In genomic region chr3:153319691-153320552, GRCh38 we compare ENCODE assay signal across 11 cellular contexts.
A peak's percentile ranks its signal among the peaks of the same experiment; 100 is the strongest.
DNase-seq lines count a peak whose midpoint lies in the region; ATAC-seq and TF ChIP-seq lines count a peak whose summit lies in the region.
"Had no signal": no experiment of that assay in that cellular context is flagged by ENCODE, and none has a peak within 500 bp of the region (broad histone marks: within the 10 kb centered on the region; RNA-seq: fewer than 3 reads in every experiment).

No MANE protein-coding gene starts in this region.

- H3K36me3 ChIP-seq in CD4-positive, alpha-beta memory T cell (ENCODE audit: insufficient read depth, low read length): no peaks in the 10 kb centered on the region
- H3K36me3 ChIP-seq in trophoblast cell (ENCODE audit: control insufficient read depth in 1 of 2, insufficient read depth in 2 of 2, low read length in 2 of 2): no peaks in the 10 kb centered on the region

- no peak overlapping the region for H3K18ac ChIP-seq in trophoblast cell (ENCODE audit: low read length)

- H3K27ac Mint-ChIP-seq in CD4-positive, alpha-beta memory T cell: no peak overlapping the region
- H3K27ac Mint-ChIP-seq in activated naive CD8-positive, alpha-beta T cell treated with anti-CD3 and anti-CD28 coated beads for 36 hours: peak overlapping the region; percentile 84
- peak overlapping the region; percentile 43 for H3K27ac Mint-ChIP-seq in nephron progenitor cell
- H3K27ac Mint-ChIP-seq: brain had no signal

- no peak overlapping the region for H3K4me3 ChIP-seq in CD4-positive, alpha-beta memory T cell (ENCODE audit: low read length in 2 of 2)
- H3K4me3 ChIP-seq in trophoblast cell (ENCODE audit: low read depth, low read length): no peak overlapping the region

- ATAC-seq in GM21723 (IDR thresholded peaks at IDR 0.05; ENCODE audit: unreplicated experiment): peak; percentile 45
- no peak for ATAC-seq in HG03196 (IDR thresholded peaks at IDR 0.05; ENCODE audit: unreplicated experiment)
- no peak for ATAC-seq in HG02759 (IDR thresholded peaks at IDR 0.05; ENCODE audit: unreplicated experiment)
- ATAC-seq in HG02973 (IDR thresholded peaks at IDR 0.05; ENCODE audit: unreplicated experiment): no peak

- TF ChIP-seq CTCF in nephron progenitor cell (IDR thresholded peaks at IDR 0.05): no peak

- no peak overlapping the region for H2AK5ac ChIP-seq in trophoblast cell (ENCODE audit: low read length)

- H3K4me3 Mint-ChIP-seq in CD4-positive, alpha-beta memory T cell: peak overlapping the region in 5 of 8 donors; percentile 13 to 59 (median 52)
- peak overlapping the region; percentile 52 for H3K4me3 Mint-ChIP-seq in activated naive CD8-positive, alpha-beta T cell treated with anti-CD3 and anti-CD28 coated beads for 36 hours
- no peak overlapping the region for H3K4me3 Mint-ChIP-seq in nephron progenitor cell
- H3K4me3 Mint-ChIP-seq: brain, H9 had no signal

- no peak overlapping the region for H4K91ac ChIP-seq in trophoblast cell (ENCODE audit: low read depth, low read length)

- no peak overlapping the region for H3K14ac ChIP-seq in trophoblast cell (ENCODE audit: low read length)

- no peaks in the 10 kb centered on the region for H3K9me3 ChIP-seq in CD4-positive, alpha-beta memory T cell (ENCODE audit: control insufficient read depth in 1 of 2, low read length in 2 of 2)
- no peaks in the 10 kb centered on the region for H3K9me3 ChIP-seq in trophoblast cell (ENCODE audit: insufficient read depth, low read depth, low read length)

- no peaks in the 10 kb centered on the region for H3K27me3 Mint-ChIP-seq in CD4-positive, alpha-beta memory T cell
- H3K27me3 Mint-ChIP-seq in activated naive CD8-positive, alpha-beta T cell treated with anti-CD3 and anti-CD28 coated beads for 36 hours: no peaks in the 10 kb centered on the region
- peaks cover 10% of the 10 kb centered on the region for H3K27me3 Mint-ChIP-seq in nephron progenitor cell (ENCODE audit: low read depth, poor library complexity)

- no peak overlapping the region for H3K27ac ChIP-seq in CD4-positive, alpha-beta memory T cell (ENCODE audit: low read depth, low read length)
- H3K27ac ChIP-seq in trophoblast cell (ENCODE audit: low read depth, low read length): no peak overlapping the region

- no peaks in the 10 kb centered on the region for H3K79me2 ChIP-seq in trophoblast cell (ENCODE audit: control insufficient read depth, insufficient read depth, low read length, poor library complexity)

- POLR2A ChIA-PET in CD4-positive, alpha-beta memory T cell (lab: Charles Lee; ENCODE audit: partially characterized antibody): no interaction called here

- WGBS in trophoblast cell (ENCODE audit: extremely low coverage, insufficient coverage, insufficient read length): no CpG with 5 or more reads among the region's 2 CpGs

- peaks cover 7 to 12% (median 10%) of the 10 kb centered on the region in 4 donors for H3K4me1 Mint-ChIP-seq in CD4-positive, alpha-beta memory T cell
- H3K4me1 Mint-ChIP-seq in activated naive CD8-positive, alpha-beta T cell treated with anti-CD3 and anti-CD28 coated beads for 36 hours: peaks cover 18% of the 10 kb centered on the region
- H3K4me1 Mint-ChIP-seq in nephron progenitor cell: no peaks in the 10 kb centered on the region
- H3K4me1 Mint-ChIP-seq: H9 had no signal

- no peak overlapping the region for H2BK12ac ChIP-seq in trophoblast cell (ENCODE audit: low read length)

- H3K4me1 ChIP-seq in CD4-positive, alpha-beta memory T cell (ENCODE audit: insufficient read depth, low read length): no peaks in the 10 kb centered on the region
- H3K4me1 ChIP-seq in trophoblast cell (ENCODE audit: control insufficient read depth in 1 of 2, insufficient read depth in 2 of 2, low read length in 2 of 2): no peaks in the 10 kb centered on the region

- H2AFZ ChIP-seq in trophoblast cell (ENCODE audit: insufficient read depth, low read length, poor library complexity): no peak overlapping the region

- H3K4ac ChIP-seq in trophoblast cell (ENCODE audit: low read depth, low read length): no peak overlapping the region

- CTCF ChIA-PET in CD4-positive, alpha-beta memory T cell (lab: Charles Lee; ENCODE audit: partially characterized antibody): no interaction called here

- H3K9me3 Mint-ChIP-seq in CD4-positive, alpha-beta memory T cell: peaks cover 0 to 2% (median 0%) of the 10 kb centered on the region in 8 donors
- peaks cover 2% of the 10 kb centered on the region for H3K9me3 Mint-ChIP-seq in activated naive CD8-positive, alpha-beta T cell treated with anti-CD3 and anti-CD28 coated beads for 36 hours
- H3K9me3 Mint-ChIP-seq in nephron progenitor cell: peaks cover 10% of the 10 kb centered on the region

- peaks cover 0 to 3% of the 10 kb centered on the region in 2 donors for H3K36me3 Mint-ChIP-seq in CD4-positive, alpha-beta memory T cell
- H3K36me3 Mint-ChIP-seq in activated naive CD8-positive, alpha-beta T cell treated with anti-CD3 and anti-CD28 coated beads for 36 hours: no peaks in the 10 kb centered on the region
- H3K36me3 Mint-ChIP-seq in nephron progenitor cell (ENCODE audit: low read depth): no peaks in the 10 kb centered on the region
- H3K36me3 Mint-ChIP-seq: brain had no signal

- no peak overlapping the region for H3K23ac ChIP-seq in trophoblast cell (ENCODE audit: low read length)

- no peak overlapping the region for H3K9ac ChIP-seq in trophoblast cell (ENCODE audit: low read length)

- DNase-seq in CD4-positive, alpha-beta memory T cell: no peak
- DNase-seq in activated naive CD8-positive, alpha-beta T cell treated with anti-CD3 and anti-CD28 coated beads for 36 hours: no peak
- no peak for DNase-seq in nephron progenitor cell
- DNase-seq in trophoblast cell: no peak
- DNase-seq: H9, T1000 had no signal

- no peak overlapping the region for H2BK5ac ChIP-seq in trophoblast cell (ENCODE audit: low read depth, low read length, poor library complexity)

- no peak overlapping the region for H3K4me2 ChIP-seq in trophoblast cell (ENCODE audit: low read length)

- no peaks in the 10 kb centered on the region for H3K27me3 ChIP-seq in CD4-positive, alpha-beta memory T cell (ENCODE audit: insufficient read depth, low read length)
- no peaks in the 10 kb centered on the region for H3K27me3 ChIP-seq in trophoblast cell (ENCODE audit: insufficient read depth, low read length)

- H4K12ac ChIP-seq in trophoblast cell (ENCODE audit: low read depth, low read length): no peak overlapping the region

- intact Hi-C loops in CD4-positive, alpha-beta memory T cell (cut with micrococcal nuclease): no loop called here

- H4K8ac ChIP-seq in trophoblast cell (ENCODE audit: low read depth, low read length): no peak overlapping the region

- no peak overlapping the region for H2BK120ac ChIP-seq in trophoblast cell (ENCODE audit: insufficient read depth, low read length, poor library complexity)

- no peaks in the 10 kb centered on the region for H3K79me1 ChIP-seq in trophoblast cell (ENCODE audit: low read length)

Comparison
In these comparisons a context has a peak if more than half of its experiments do, and no peak if none do; other contexts are left out.
1. H3K27ac Mint-ChIP-seq: peak in activated naive CD8-positive, alpha-beta T cell treated with anti-CD3 and anti-CD28 coated beads for 36 hours (single experiment) and nephron progenitor cell (single experiment); none in CD4-positive, alpha-beta memory T cell (0 of 7).